ENCODE assay signal across 8 cellular contexts in the genomic region with DNA sequence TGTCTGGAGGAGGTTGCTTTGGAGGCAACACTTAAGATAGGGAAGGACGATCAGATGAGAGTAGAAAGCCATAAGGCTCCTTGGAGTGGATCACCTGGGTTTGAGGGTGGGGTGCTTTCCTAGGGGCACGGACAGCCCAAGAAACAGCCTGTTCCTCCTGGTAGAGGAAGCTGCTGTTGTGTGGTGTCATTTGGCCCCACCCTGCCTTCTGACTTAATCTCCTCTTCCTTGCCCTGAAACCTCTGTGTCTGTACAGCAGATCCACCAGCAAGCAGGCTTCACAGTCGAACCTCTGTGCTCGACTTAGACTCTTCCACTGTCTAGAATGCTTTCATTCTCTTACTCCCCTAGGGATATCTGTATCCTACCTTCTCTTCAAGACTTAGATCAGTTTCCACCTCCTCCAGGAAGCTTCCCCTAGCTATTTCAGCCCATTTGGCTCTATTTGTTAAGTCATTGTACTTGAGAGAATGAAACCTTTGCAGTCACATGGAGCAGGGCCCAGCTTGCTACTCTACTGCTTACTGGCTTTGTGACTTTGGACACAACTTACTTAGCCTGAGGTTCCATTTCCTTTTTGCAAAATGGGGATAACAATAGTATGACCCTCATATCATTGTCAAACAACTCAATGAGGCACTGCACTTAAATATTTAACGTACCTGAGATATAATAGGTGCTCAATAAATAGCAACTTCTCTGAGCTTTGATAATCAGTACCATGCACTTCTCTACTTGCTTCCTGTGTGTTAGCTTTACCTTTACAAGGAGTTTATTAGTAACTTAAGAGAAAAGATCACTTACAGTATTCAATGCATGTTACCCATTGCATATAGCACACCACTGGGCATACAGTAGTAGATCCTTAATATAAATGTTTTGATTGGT. TPM values are rescaled to one million over a fixed set of nuclear protein-coding genes. Genes with fewer than 3 reads are reported as not detected.
DNase-seq lines count a peak whose midpoint lies in the region; ATAC-seq and TF ChIP-seq lines count a peak whose summit lies in the region.

No MANE protein-coding gene starts in this region.

- no peaks in the 10 kb centered on the region for H3K36me3 Mint-ChIP-seq in IgD-negative memory B cell

- peak overlapping the region; percentile 65 to 90 (median 82) for H3K27ac Mint-ChIP-seq in IgD-negative memory B cell

- no peaks in the 10 kb centered on the region for H3K9me3 ChIP-seq in WERI-Rb-1 (ENCODE audit: severe bottlenecking)

- no peak for TF ChIP-seq CTCF in WERI-Rb-1 (IDR thresholded peaks at IDR 0.05; ENCODE audit: low read depth, low read length)

- ATAC-seq in GM18519 (IDR thresholded peaks at IDR 0.05; ENCODE audit: low FRiP score, unreplicated experiment) (no peak), GM21529 (IDR thresholded peaks at IDR 0.05; ENCODE audit: unreplicated experiment) (no peak), HG03442 (IDR thresholded peaks at IDR 0.05; ENCODE audit: unreplicated experiment) (no peak)

- no peaks in the 10 kb centered on the region for H3K36me3 ChIP-seq in WERI-Rb-1

- H3K4me3 Mint-ChIP-seq in IgD-negative memory B cell, result peak overlapping the region; percentile 90 to 96 (median 94)

- H3K27ac ChIP-seq in WERI-Rb-1, result no peak overlapping the region

- no peak overlapping the region for H3K4me3 ChIP-seq in WERI-Rb-1 (ENCODE audit: low read depth, low read length)

- H3K4me1 Mint-ChIP-seq in IgD-negative memory B cell, result peaks cover 22 to 27% (median 26%) of the 10 kb centered on the region in 3 donors

- peak; percentile 91 for TF ChIP-seq POLR2A in erythroblast (IDR thresholded peaks at IDR 0.05; ENCODE audit: low read length)

- DNase-seq in WERI-Rb-1 (peak; percentile 37), erythroblast (lab: John Stamatoyannopoulos, UW) (peak; percentile 86 to 91), NCI-H226 (no peak)
- peak; percentile 35 to 85 (median 54) for DNase-seq in stimulated activated naive CD4-positive, alpha-beta T cell (lab: John Stamatoyannopoulos, UW)

- no peaks in the 10 kb centered on the region for H3K27me3 ChIP-seq in WERI-Rb-1 (ENCODE audit: insufficient read depth, low read depth, severe bottlenecking)

- H3K9me3 Mint-ChIP-seq in IgD-negative memory B cell, result no peaks in the 10 kb centered on the region

- peaks cover 18% of the 10 kb centered on the region for H3K27me3 Mint-ChIP-seq in IgD-negative memory B cell

RNA-seq across cellular contexts. Expression of a gene that starts 5.0 kb away (rescaled TPM):
- 13.9 TPM for polyA plus RNA-seq in IgD-negative memory B cell
